In the genomic region with DNA sequence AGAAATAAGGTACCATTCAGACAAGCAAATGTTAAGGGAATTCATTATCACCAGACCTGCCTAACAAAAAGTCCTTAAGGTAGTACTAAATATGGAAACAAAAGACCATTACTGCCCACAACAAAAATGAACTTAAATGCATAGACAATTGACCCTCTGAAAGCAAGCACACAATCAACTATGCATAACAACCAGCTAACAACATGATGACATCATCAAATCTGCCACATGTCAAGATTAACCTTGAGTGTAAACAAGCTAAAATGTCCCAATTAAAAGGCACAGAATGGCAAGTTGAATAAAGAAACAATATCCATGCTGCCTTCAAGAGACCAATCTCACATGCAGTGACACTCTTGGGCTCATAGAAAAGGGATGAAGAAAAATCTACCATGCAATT, we compare ENCODE assay signal across 26 cellular contexts.
"Had no signal": no experiment of that assay in that cellular context is flagged by ENCODE, and none has a peak within 500 bp of the region (broad histone marks: within the 10 kb centered on the region; RNA-seq: fewer than 3 reads in every experiment).

No MANE protein-coding gene starts in this region.

- ATAC-seq: effector memory CD8-positive, alpha-beta T cell; esophagus mucosa; gastrocnemius medialis; heart right ventricle; left cardiac atrium; left lung; left ventricle myocardium superior; lower lobe of right lung; mucosa of descending colon had no signal

- FAIRE-seq: endometrium, islet of Langerhans, keratinocyte had no signal

- H3K27ac ChIP-seq: colonic mucosa, epithelial cell of prostate, esophagus squamous epithelium, gastrocnemius medialis, heart right ventricle, left lung, lower lobe of right lung had no signal

- H3K4me1 ChIP-seq: colonic mucosa, esophagus squamous epithelium, gastrocnemius medialis, heart right ventricle, left lung, lower lobe of right lung had no signal

- H3K9me3 ChIP-seq: colonic mucosa, esophagus squamous epithelium, gastrocnemius medialis, lower lobe of right lung had no signal

- H3K27me3 ChIP-seq: colonic mucosa, esophagus squamous epithelium, gastrocnemius medialis, heart right ventricle, left lung had no signal

- DNase-seq: colonic mucosa; cortex of kidney; effector CD8-positive, alpha-beta T cell; effector memory CD8-positive, alpha-beta T cell; endodermal cell; erythroblast; esophagus squamous epithelium; foreskin fibroblast; foreskin melanocyte; gastrocnemius medialis; glutamatergic neuron; head of caudate nucleus; heart right ventricle; hippocampal formation; left cardiac atrium; left lung; left ventricle myocardium superior; lower lobe of right lung; mesenchymal stem cell; mucosa of descending colon; naive B cell had no signal

- H3K4me3 ChIP-seq: colonic mucosa, esophagus squamous epithelium, gastrocnemius medialis, heart right ventricle, left lung, lower lobe of right lung, mucosa of descending colon had no signal

- H3K36me3 ChIP-seq: colonic mucosa, esophagus squamous epithelium, gastrocnemius medialis, heart right ventricle, left lung, lower lobe of right lung had no signal
